Comparison of ENCODE assay signal across 1 cellular context in the genomic region with DNA sequence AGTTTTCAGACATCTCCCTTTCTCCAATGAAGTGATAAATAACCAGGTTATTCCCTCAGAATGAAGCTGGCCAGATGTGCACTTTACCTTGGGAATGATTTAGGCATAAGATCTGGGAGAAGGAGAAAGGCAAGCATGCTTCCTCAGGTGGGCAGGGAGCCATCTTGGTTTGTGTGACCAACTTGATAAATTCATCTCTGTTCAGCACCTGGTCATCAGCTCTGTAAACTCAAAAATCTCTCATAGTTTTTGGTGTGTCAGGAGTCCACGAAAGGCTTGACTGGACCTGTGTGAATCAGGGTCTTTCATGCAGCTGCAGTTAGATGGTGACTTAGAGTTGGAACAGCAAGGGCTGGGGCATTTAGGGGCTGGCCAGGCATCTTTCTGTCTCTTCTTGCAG.
TF ChIP-seq lines count a peak whose summit lies in the region.

No MANE protein-coding gene starts in this region.

TF ChIP-seq in HepG2, 621 proteins besides CTCF, POLR2A, EP300 and RAD21:
- TF ChIP-seq HOXA9 (CRISPR knock-in tag; IDR thresholded peaks at IDR 0.05; ENCODE audit: borderline replicate concordance) (no peak), NCOA1 (CRISPR knock-in tag; IDR thresholded peaks at IDR 0.05) (no peak), MEF2D (CRISPR knock-in tag; IDR thresholded peaks at IDR 0.05) (no peak), NFIB (CRISPR knock-in tag; IDR thresholded peaks at IDR 0.05; ENCODE audit: borderline replicate concordance) (no peak), GATAD2A (CRISPR knock-in tag; IDR thresholded peaks at IDR 0.05) (no peak), PHF5A (CRISPR knock-in tag; IDR thresholded peaks at IDR 0.05; ENCODE audit: low read depth, unreplicated experiment) (no peak), ZNF766 (CRISPR knock-in tag; IDR thresholded peaks at IDR 0.05; ENCODE audit: borderline replicate concordance) (no peak)
